In genomic region chr2:49042510-49042909, GRCh38 we compare ENCODE assay signal across 20 cellular contexts.
DNase-seq lines count a peak whose midpoint lies in the region; ATAC-seq and TF ChIP-seq lines count a peak whose summit lies in the region.
"Had no signal": no experiment of that assay in that cellular context is flagged by ENCODE, and none has a peak within 500 bp of the region (broad histone marks: within the 10 kb centered on the region; RNA-seq: fewer than 3 reads in every experiment).

No MANE protein-coding gene starts in this region.

- H3K9ac ChIP-seq in OCI-LY3 (ENCODE audit: low read length): no peak overlapping the region

- peaks cover 25% of the 10 kb centered on the region for H3K4me1 ChIP-seq in OCI-LY3 (ENCODE audit: low read length)
- H3K4me1 ChIP-seq in vagina: no peaks in the 10 kb centered on the region
- H3K4me1 ChIP-seq: SJCRH30 had no signal

- no peaks in the 10 kb centered on the region for H3K79me2 ChIP-seq in OCI-LY3 (ENCODE audit: low read length)

- H4K20me1 ChIP-seq in OCI-LY3 (ENCODE audit: insufficient read depth, low read length): no peaks in the 10 kb centered on the region

- TF ChIP-seq POLR2A in vagina (IDR thresholded peaks at IDR 0.05): no peak

- TF ChIP-seq CTCF in OCI-LY3 (IDR thresholded peaks at IDR 0.05; ENCODE audit: low read depth, low read length) (no peak), vagina (IDR thresholded peaks at IDR 0.05) (no peak)

- H2AFZ ChIP-seq in OCI-LY3 (ENCODE audit: low read depth, low read length): no peak overlapping the region

- H3K4me3 ChIP-seq in OCI-LY3 (ENCODE audit: low read length) (no peak overlapping the region), vagina (no peak overlapping the region), H7 (ENCODE audit: insufficient read depth, low read depth, low read length) (no peak overlapping the region)
- H3K4me3 ChIP-seq: SJCRH30 had no signal

- intact Hi-C loops in vagina (cut with DNase I): no loop called here

- ATAC-seq in GM19395 (IDR thresholded peaks at IDR 0.05; ENCODE audit: unreplicated experiment) (peak; percentile 43), HG02852 (IDR thresholded peaks at IDR 0.05; ENCODE audit: unreplicated experiment) (peak; percentile 50)
- ATAC-seq: HCT116, T-cell had no signal

- H3K9me3 ChIP-seq in OCI-LY3 (ENCODE audit: insufficient read depth, low read length) (no peaks in the 10 kb centered on the region), vagina (no peaks in the 10 kb centered on the region)
- H3K9me3 ChIP-seq: SJCRH30 had no signal

- no peak overlapping the region for H3K27ac ChIP-seq in OCI-LY3 (ENCODE audit: low read length)
- H3K27ac ChIP-seq in vagina: no peak overlapping the region
- H3K27ac ChIP-seq: SJCRH30 had no signal

- H3K36me3 ChIP-seq in OCI-LY3 (replicated peaks; ENCODE audit: low read depth, low read length): no peaks in the 10 kb centered on the region
- no peaks in the 10 kb centered on the region for H3K36me3 ChIP-seq in vagina
- no peaks in the 10 kb centered on the region for H3K36me3 ChIP-seq in H7 (replicated peaks; ENCODE audit: control insufficient read depth, insufficient read depth, low read length)
- H3K36me3 ChIP-seq: SJCRH30 had no signal

- DNase-seq in vagina (ENCODE audit: extremely low spot score in 2 of 2): no peak
- DNase-seq in T-helper 1 cell: no peak
- DNase-seq in occipital lobe (lab: John Stamatoyannopoulos, UW): no peak
- no peak for DNase-seq in H7
- DNase-seq: CD4-positive, alpha-beta T cell; COR-L47; DMS79; GOT3; Karpas-422; NCI-H1694; NCI-H2081; NCI-H2171; NCI-H524 treated with DMSO at 0.1 percent for 48 hours; OCI-M1; SJCRH30; T-cell had no signal

- H3K27me3 ChIP-seq in OCI-LY3 (ENCODE audit: low read depth, low read length) (no peaks in the 10 kb centered on the region), vagina (no peaks in the 10 kb centered on the region), H7 (ENCODE audit: control insufficient read depth, insufficient read depth, low read length) (no peaks in the 10 kb centered on the region)
- H3K27me3 ChIP-seq: SJCRH30 had no signal

- H3K4me2 ChIP-seq in OCI-LY3 (ENCODE audit: low read length): peak overlapping the region; percentile 5; the same call in 1 of the 2 replicates
